15 cellular contexts compared by ENCODE assay signal in the genomic region with DNA sequence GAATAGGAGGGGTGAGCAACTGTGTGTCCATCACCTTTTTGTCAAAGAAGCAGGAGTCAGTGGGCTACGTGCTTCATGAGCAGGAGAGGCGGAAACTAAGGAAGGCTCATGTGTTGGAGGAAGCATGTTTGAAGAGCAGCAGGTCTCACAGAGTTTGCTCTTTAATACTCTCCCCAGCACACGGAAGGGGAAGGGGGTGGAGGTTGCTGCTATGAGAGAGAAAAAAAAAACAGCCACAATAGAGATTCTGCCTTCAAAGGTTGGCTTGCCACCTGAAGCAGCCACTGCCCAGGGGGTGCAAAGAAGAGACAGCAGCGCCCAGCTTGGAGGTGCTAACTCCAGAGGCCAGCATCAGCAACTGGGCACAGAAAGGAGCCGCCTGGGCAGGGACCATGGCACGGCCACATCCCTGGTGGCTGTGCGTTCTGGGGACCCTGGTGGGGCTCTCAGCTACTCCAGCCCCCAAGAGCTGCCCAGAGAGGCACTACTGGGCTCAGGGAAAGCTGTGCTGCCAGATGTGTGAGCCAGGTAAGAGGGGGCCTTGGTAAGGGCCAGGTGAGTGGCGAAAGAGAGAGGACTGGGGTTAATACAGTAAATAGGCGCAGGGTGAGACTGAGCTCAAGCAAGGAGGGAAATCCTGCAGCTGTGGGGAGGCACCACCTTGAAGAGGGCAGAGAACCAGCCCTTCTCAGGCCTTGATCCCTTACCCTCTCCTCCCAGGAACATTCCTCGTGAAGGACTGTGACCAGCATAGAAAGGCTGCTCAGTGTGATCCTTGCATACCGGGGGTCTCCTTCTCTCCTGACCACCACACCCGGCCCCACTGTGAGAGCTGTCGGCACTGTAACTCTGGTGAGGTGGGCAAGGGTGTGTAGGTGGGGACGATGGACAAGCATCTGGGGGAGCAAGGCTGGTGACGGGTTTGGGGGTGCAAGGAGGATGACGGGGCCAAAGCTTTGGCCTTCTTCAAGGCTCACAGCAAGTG. TPM values are rescaled to one million over a fixed set of nuclear protein-coding genes. Genes with fewer than 3 reads are reported as not detected.
A peak's percentile ranks its signal among the peaks of the same experiment; 100 is the strongest.
DNase-seq lines count a peak whose midpoint lies in the region; ATAC-seq and TF ChIP-seq lines count a peak whose summit lies in the region.
"Had no signal": no experiment of that assay in that cellular context is flagged by ENCODE, and none has a peak within 500 bp of the region (broad histone marks: within the 10 kb centered on the region; RNA-seq: fewer than 3 reads in every experiment).

Gene CD27 (plus strand): TSS at position 252 of the 985 bp plus-strand sequence. CDS start 141 bp downstream, at position 393.

- no peaks in the 10 kb centered on the region for H4K20me1 ChIP-seq in OCI-LY1 (ENCODE audit: insufficient read depth, low read length)
- H4K20me1 ChIP-seq in SK-N-SH (ENCODE audit: insufficient read depth), result no peaks in the 10 kb centered on the region

- peaks cover 24% of the 10 kb centered on the region; the same call in 1 of the 2 replicates for H3K36me3 ChIP-seq in OCI-LY1 (ENCODE audit: insufficient read depth, low read length)
- H3K36me3 ChIP-seq in colonic mucosa, result no peaks in the 10 kb centered on the region
- no peaks in the 10 kb centered on the region for H3K36me3 ChIP-seq in SK-N-SH (replicated peaks in 1 of 2; ENCODE audit: control insufficient read depth in 1 of 2, insufficient read depth in 2 of 2, low read length in 1 of 2)

- H2AFZ ChIP-seq in OCI-LY1 (ENCODE audit: low read length) (no peak within 1 kb of the TSS), SK-N-SH (ENCODE audit: low read depth) (no peak within 1 kb of the TSS)

- peak within 1 kb of the TSS; percentile 99 for H3K27ac ChIP-seq in OCI-LY1 (ENCODE audit: low read depth, low read length, poor library complexity, severe bottlenecking)
- peak within 1 kb of the TSS; percentile 53 for H3K27ac ChIP-seq in colonic mucosa
- no peak within 1 kb of the TSS for H3K27ac ChIP-seq in SK-N-SH (ENCODE audit: low read depth in 2 of 2, low read length in 1 of 2)
- H3K27ac ChIP-seq: adrenal gland, HL-60 had no signal

- WGBS in SK-N-SH (ENCODE audit: low lambda C conversion rate), result 92% methylated on average over 14 of the region's 16 CpGs

- H3K79me2 ChIP-seq in OCI-LY1 (ENCODE audit: insufficient read depth, low read length), result peaks cover 8% of the 10 kb centered on the region
- no peaks in the 10 kb centered on the region for H3K79me2 ChIP-seq in SK-N-SH (ENCODE audit: insufficient read depth)

- peak; percentile 16 to 44 for ATAC-seq in stimulated activated naive B cell treated with anti-CD40 and anti-IgM and Interleukin-4, amounts not matched to agents 10 μg/mL and 1 μg/mL and 100 μg/mL, for 72 hours (replicated peaks)
- no peak for ATAC-seq in HG02763 (IDR thresholded peaks at IDR 0.05; ENCODE audit: unreplicated experiment)

- peak; percentile 55 for DNase-seq in activated CD4-positive, alpha-beta T cell treated with anti-CD3 and anti-CD28 coated beads, Interleukin-2, amount 10 ng/mL, durations not matched to agents 7 days and 5 days
- no peak for DNase-seq in activated CD4-positive, alpha-beta T cell treated with anti-CD3 and anti-CD28 coated beads for 4 hours
- DNase-seq in colonic mucosa (no peak), SK-N-SH (no peak), NCI-H774 (lab: John Stamatoyannopoulos, UW) (no peak)
- no peak for DNase-seq in stimulated activated naive B cell treated with anti-CD40 and anti-IgM and Interleukin-4, amounts not matched to agents 10 μg/mL and 1 μg/mL and 100 μg/mL, for 72 hours
- DNase-seq: NCI-H1105, T1000 had no signal

- H3F3A ChIP-seq in OCI-LY1 (ENCODE audit: insufficient read depth, low read length), result no peaks in the 10 kb centered on the region
- no peaks in the 10 kb centered on the region for H3F3A ChIP-seq in SK-N-SH (replicated peaks; ENCODE audit: insufficient read depth)

- peak within 1 kb of the TSS; percentile 92 for H3K4me2 ChIP-seq in OCI-LY1 (ENCODE audit: low read length)
- no peak within 1 kb of the TSS for H3K4me2 ChIP-seq in SK-N-SH
- H3K4me2 ChIP-seq: A549 had no signal

- peak within 1 kb of the TSS; percentile 90 for H3K4me3 Mint-ChIP-seq in activated CD4-positive, alpha-beta T cell treated with anti-CD3 and anti-CD28 coated beads, Interleukin-2, amount 10 ng/mL, durations not matched to agents 7 days and 5 days
- peak within 1 kb of the TSS; percentile 42 to 82 for H3K4me3 Mint-ChIP-seq in stimulated activated naive B cell treated with anti-CD40 and anti-IgM and Interleukin-4, amounts not matched to agents 10 μg/mL and 1 μg/mL and 100 μg/mL, for 72 hours

- H3K4me1 ChIP-seq in OCI-LY1 (ENCODE audit: insufficient read depth, low read length, severe bottlenecking) (peaks cover 73% of the 10 kb centered on the region), colonic mucosa (peaks cover 1% of the 10 kb centered on the region), SK-N-SH (ENCODE audit: control insufficient read depth in 1 of 2, insufficient read depth in 2 of 2, low read depth in 1 of 2, low read length in 1 of 2) (peaks cover 0 to 2% of the 10 kb centered on the region in 2 experiments; a peak in 1 of 4 replicates)
- H3K4me1 ChIP-seq: A549 had no signal

- H3K9ac ChIP-seq in OCI-LY1 (ENCODE audit: low read length) (peak within 1 kb of the TSS; percentile 98), colonic mucosa (ENCODE audit: low read depth in 2 of 2, low read length in 2 of 2) (peak within 1 kb of the TSS; percentile 33 to 46), SK-N-SH (no peak within 1 kb of the TSS)

- no peak for TF ChIP-seq RAD21 in SK-N-SH (IDR thresholded peaks at IDR 0.05; ENCODE audit: low read length)

- H3K9me3 ChIP-seq in OCI-LY1 (ENCODE audit: low read length) (no peaks in the 10 kb centered on the region), colonic mucosa (no peaks in the 10 kb centered on the region), SK-N-SH (no peaks in the 10 kb centered on the region)
- H3K9me3 ChIP-seq: A549, adrenal gland had no signal

- H3K36me3 Mint-ChIP-seq in activated CD4-positive, alpha-beta T cell treated with anti-CD3 and anti-CD28 coated beads, Interleukin-2, amount 10 ng/mL, durations not matched to agents 7 days and 5 days (ENCODE audit: low read depth), result peaks cover 32% of the 10 kb centered on the region
- H3K36me3 Mint-ChIP-seq in stimulated activated naive B cell treated with anti-CD40 and anti-IgM and Interleukin-4, amounts not matched to agents 10 μg/mL and 1 μg/mL and 100 μg/mL, for 72 hours, result peaks cover 33 to 41% of the 10 kb centered on the region in 2 donors

- POLR2A ChIA-PET in activated CD4-positive, alpha-beta T cell treated with anti-CD3 and anti-CD28 coated beads, Interleukin-2, amount 10 ng/mL, durations not matched to agents 7 days and 5 days (lab: Charles Lee), result no interaction called here
- POLR2A ChIA-PET in SK-N-SH (lab: Yijun Ruan, JAX), result no interaction called here

- H3K4me3 ChIP-seq in OCI-LY1 (ENCODE audit: low read depth, low read length, poor library complexity, severe bottlenecking), result peak within 1 kb of the TSS; percentile 92
- H3K4me3 ChIP-seq in colonic mucosa, result peak within 1 kb of the TSS; percentile 19
- no peak within 1 kb of the TSS for H3K4me3 ChIP-seq in SK-N-SH (ENCODE audit: low read depth in 2 of 2, low read length in 1 of 2)
- H3K4me3 ChIP-seq: A549, adrenal gland had no signal

- CTCF ChIA-PET in activated CD4-positive, alpha-beta T cell treated with anti-CD3 and anti-CD28 coated beads, Interleukin-2, amount 10 ng/mL, durations not matched to agents 7 days and 5 days (lab: Charles Lee), result interaction anchor here (1.0 to 6.5 kb wide), 6 partner anchors 11 to 55 kb away, joined by 3 to 37 read pairs (median 15); no protein-coding TSS in a partner anchor
- CTCF ChIA-PET in SK-N-SH (lab: Yijun Ruan, JAX), result interaction anchor here (1.1 to 2.5 kb wide), 4 partner anchors 20 to 456 kb away, joined by 3 to 14 read pairs (median 6); no protein-coding TSS in a partner anchor

- TF ChIP-seq EP300 in SK-N-SH (IDR thresholded peaks at IDR 0.05; ENCODE audit: borderline replicate concordance in 1 of 2, low read depth in 1 of 2, low read length in 1 of 2), result no peak

- peaks cover 54% of the 10 kb centered on the region for H3K4me1 Mint-ChIP-seq in activated CD4-positive, alpha-beta T cell treated with anti-CD3 and anti-CD28 coated beads, Interleukin-2, amount 10 ng/mL, durations not matched to agents 7 days and 5 days
- H3K4me1 Mint-ChIP-seq in stimulated activated naive B cell treated with anti-CD40 and anti-IgM and Interleukin-4, amounts not matched to agents 10 μg/mL and 1 μg/mL and 100 μg/mL, for 72 hours, result peaks cover 54 to 81% of the 10 kb centered on the region in 2 donors

- H3K9me2 ChIP-seq in OCI-LY1 (ENCODE audit: low read depth, low read length) (no peaks in the 10 kb centered on the region), SK-N-SH (no peaks in the 10 kb centered on the region)

- H3K27ac Mint-ChIP-seq in activated CD4-positive, alpha-beta T cell treated with anti-CD3 and anti-CD28 coated beads, Interleukin-2, amount 10 ng/mL, durations not matched to agents 7 days and 5 days, result peak within 1 kb of the TSS; percentile 89
- peak within 1 kb of the TSS; percentile 95 for H3K27ac Mint-ChIP-seq in stimulated activated naive B cell treated with anti-CD40 and anti-IgM and Interleukin-4, amounts not matched to agents 10 μg/mL and 1 μg/mL and 100 μg/mL, for 72 hours

- H3K9me3 Mint-ChIP-seq in activated CD4-positive, alpha-beta T cell treated with anti-CD3 and anti-CD28 coated beads, Interleukin-2, amount 10 ng/mL, durations not matched to agents 7 days and 5 days, result no peaks in the 10 kb centered on the region
- no peaks in the 10 kb centered on the region for H3K9me3 Mint-ChIP-seq in stimulated activated naive B cell treated with anti-CD40 and anti-IgM and Interleukin-4, amounts not matched to agents 10 μg/mL and 1 μg/mL and 100 μg/mL, for 72 hours

- TF ChIP-seq CTCF in OCI-LY1 (IDR thresholded peaks at IDR 0.05; ENCODE audit: low read length), result no peak
- no peak for TF ChIP-seq CTCF in colonic mucosa (IDR thresholded peaks at IDR 0.05)
- no peak for TF ChIP-seq CTCF in SK-N-SH (IDR thresholded peaks at IDR 0.05)

- no peaks in the 10 kb centered on the region for H3K27me3 Mint-ChIP-seq in activated CD4-positive, alpha-beta T cell treated with anti-CD3 and anti-CD28 coated beads, Interleukin-2, amount 10 ng/mL, durations not matched to agents 7 days and 5 days
- no peaks in the 10 kb centered on the region for H3K27me3 Mint-ChIP-seq in stimulated activated naive B cell treated with anti-CD40 and anti-IgM and Interleukin-4, amounts not matched to agents 10 μg/mL and 1 μg/mL and 100 μg/mL, for 72 hours

- H3K27me3 ChIP-seq in OCI-LY1 (ENCODE audit: insufficient read depth, low read length) (no peaks in the 10 kb centered on the region), colonic mucosa (no peaks in the 10 kb centered on the region), SK-N-SH (ENCODE audit: insufficient read depth) (no peaks in the 10 kb centered on the region)
- H3K27me3 ChIP-seq: adrenal gland had no signal

- intact Hi-C loops in colonic mucosa (cut with DNase I), result no loop called here

RNA-seq across cellular contexts. Expression of gene CD27, which starts in this region (rescaled TPM):
- 100 to 1,000 TPM; 115 to 134 TPM for total RNA-seq in activated CD4-positive, alpha-beta T cell treated with anti-CD3 and anti-CD28 coated beads, Interleukin-2, amount 10 ng/mL, durations not matched to agents 7 days and 5 days
- total RNA-seq in colonic mucosa, result 1 to 10 TPM; 1.9 to 2.4 TPM
- polyA plus RNA-seq in SK-N-SH (2012; rRNA removed), result not detected in 2 replicates
- polyA plus RNA-seq in SK-N-SH (2012; cell fraction: cytosol; rRNA removed), result not detected in 2 replicates
- not detected in 2 replicates for polyA plus RNA-seq in SK-N-SH (2012; cell fraction: nucleus; rRNA removed)
- total RNA-seq: Daoy, skeletal muscle tissue had no signal
- polyA plus RNA-seq: A549 had no signal

Comparison
In these comparisons a context has a peak if more than half of its experiments do, and no peak if none do; other contexts are left out.
1. RNA of gene CD27 (total RNA-seq): 115 to 134 TPM in activated CD4-positive, alpha-beta T cell treated with anti-CD3 and anti-CD28 coated beads, Interleukin-2, amount 10 ng/mL, durations not matched to agents 7 days and 5 days; 1.9 to 2.4 TPM in colonic mucosa; every median in the first group is over 10 times any median in the second.
2. H3K27ac ChIP-seq: peak in OCI-LY1 (single experiment) and colonic mucosa (single experiment); none in SK-N-SH (0 of 2).
3. H3K4me3 ChIP-seq: peak in OCI-LY1 (single experiment) and colonic mucosa (single experiment); none in SK-N-SH (0 of 2).